ENCODE assay signal across 20 cellular contexts in the genomic region with DNA sequence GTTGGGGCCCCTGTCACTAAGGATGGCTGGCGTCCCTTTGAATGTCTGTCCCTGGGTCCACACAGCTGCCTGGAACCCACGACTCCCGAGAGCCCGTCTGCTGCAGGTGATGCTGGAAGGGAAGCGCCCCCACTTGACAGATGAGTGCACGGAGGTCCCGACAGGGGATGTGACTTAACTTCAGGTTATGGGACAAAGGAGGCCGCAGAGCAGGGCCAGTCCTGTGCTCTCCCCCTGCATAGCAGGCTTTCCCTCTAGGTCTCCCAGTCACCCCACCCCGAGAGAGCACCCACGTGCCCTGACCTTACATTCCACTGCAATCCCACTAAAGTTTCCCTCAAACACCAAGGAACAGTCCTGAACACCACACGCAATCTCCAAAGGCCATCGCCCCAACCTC. TPM values are rescaled to one million over a fixed set of nuclear protein-coding genes. Genes with fewer than 3 reads are reported as not detected.
"Had no signal": no experiment of that assay in that cellular context is flagged by ENCODE, and none has a peak within 500 bp of the region (broad histone marks: within the 10 kb centered on the region; RNA-seq: fewer than 3 reads in every experiment).

No MANE protein-coding gene starts in this region.

- H3K9me3 ChIP-seq: esophagus muscularis mucosa, gastrocnemius medialis, heart right ventricle, left lung, lower lobe of right lung, ovary, thyroid gland had no signal

- DNase-seq: cortex of kidney; effector memory CD8-positive, alpha-beta T cell; gastrocnemius medialis; heart right ventricle; hypothalamus; islet precursor cell; left lung; lower lobe of right lung; naive B cell; ovary; small intestine; stimulated activated CD4-positive, alpha-beta T cell treated with anti-CD3 and anti-CD28 coated beads, Interleukin-2, amount 100 ng/mL, for 48 hours; stimulated activated naive CD4-positive, alpha-beta T cell treated with Interleukin-2 at 50 U/mL for 16 hours; thyroid gland had no signal

- H3K27ac Mint-ChIP-seq: effector memory CD8-positive, alpha-beta T cell; memory B cell; type B pancreatic cell had no signal

- H3K4me1 Mint-ChIP-seq: memory B cell had no signal

- H3K36me3 Mint-ChIP-seq: memory B cell had no signal

- H3K27me3 ChIP-seq: ovary, thyroid gland had no signal

- H3K4me3 Mint-ChIP-seq: effector memory CD8-positive, alpha-beta T cell; memory B cell; naive B cell; nephron; type B pancreatic cell had no signal

- H3K4me3 ChIP-seq: esophagus muscularis mucosa, gastrocnemius medialis, heart right ventricle, left lung, lower lobe of right lung, ovary, thyroid gland had no signal

- H3K36me3 ChIP-seq: gastrocnemius medialis, ovary, thyroid gland had no signal

- H3K27me3 Mint-ChIP-seq: naive B cell had no signal

- H3K4me1 ChIP-seq: gastrocnemius medialis, heart right ventricle, left lung, lower lobe of right lung, thyroid gland had no signal

- H3K9me3 Mint-ChIP-seq: effector memory CD8-positive, alpha-beta T cell; memory B cell; nephron; type B pancreatic cell had no signal

- H3K27ac ChIP-seq: epithelial cell of prostate, esophagus muscularis mucosa, gastrocnemius medialis, heart right ventricle, left lung, lower lobe of right lung, ovary, thyroid gland had no signal

- ATAC-seq: effector memory CD8-positive, alpha-beta T cell; gastrocnemius medialis; left lung; lower lobe of right lung had no signal

RNA-seq across cellular contexts. Expression of gene RCVRN, which starts 6.0 kb away (rescaled TPM):
- total RNA-seq: fibroblast of villous mesenchyme, gastrocnemius medialis, lower lobe of right lung, thyroid gland had no signal
